ENCODE assay signal across 24 cellular contexts in genomic region chr6:163148781-163149534, GRCh38.
DNase-seq lines count a peak whose midpoint lies in the region; ATAC-seq and TF ChIP-seq lines count a peak whose summit lies in the region.
"Had no signal": no experiment of that assay in that cellular context is flagged by ENCODE, and none has a peak within 500 bp of the region (broad histone marks: within the 10 kb centered on the region; RNA-seq: fewer than 3 reads in every experiment).

No MANE protein-coding gene starts in this region.

- BruUV-seq in OCI-LY7 (replicated peaks; lab: Mats Ljungman, UMichigan) = no TSS peak

- no peak overlapping the region for H3K4me2 ChIP-seq in OCI-LY7 (ENCODE audit: low read length)

- H3K9me3 ChIP-seq in right atrium auricular region = no peaks in the 10 kb centered on the region
- H3K9me3 ChIP-seq in aorta (ENCODE audit: control insufficient read depth, low read length) = peaks cover 1% of the 10 kb centered on the region
- H3K9me3 ChIP-seq in OCI-LY7 (ENCODE audit: low read length) = no peaks in the 10 kb centered on the region
- H3K9me3 ChIP-seq: body of pancreas, colonic mucosa, left lung, mucosa of descending colon, Peyer's patch, tibial artery had no signal

- H3K4me1 ChIP-seq in right atrium auricular region = no peaks in the 10 kb centered on the region
- H3K4me1 ChIP-seq in aorta (ENCODE audit: control insufficient read depth in 1 of 2, insufficient read depth in 2 of 2, low read length in 2 of 2) = no peaks in the 10 kb centered on the region
- H3K4me1 ChIP-seq in OCI-LY7 (ENCODE audit: insufficient read depth, low read length, poor library complexity, severe bottlenecking) = no peaks in the 10 kb centered on the region
- H3K4me1 ChIP-seq: body of pancreas, colonic mucosa, left lung, Peyer's patch, tibial artery had no signal

- CTCF ChIA-PET in OCI-LY7 (lab: Charles Lee; ENCODE audit: unreplicated experiment) = no interaction called here

- POLR2A ChIA-PET in OCI-LY7 (lab: Charles Lee) = interaction anchor here (0.7 kb wide), 1 partner anchor 145 kb away, joined by 4 read pairs; no protein-coding TSS in a partner anchor

- H3K36me3 ChIP-seq in right atrium auricular region (no peaks in the 10 kb centered on the region), aorta (ENCODE audit: control insufficient read depth in 1 of 2, insufficient read depth in 2 of 2, low read length in 1 of 2) (no peaks in the 10 kb centered on the region), OCI-LY7 (ENCODE audit: insufficient read depth, low read length) (no peaks in the 10 kb centered on the region)
- H3K36me3 ChIP-seq: colonic mucosa, left lung, Peyer's patch, tibial artery, WERI-Rb-1 had no signal

- H3K79me2 ChIP-seq in OCI-LY7 (ENCODE audit: insufficient read depth, low read depth, low read length) = no peaks in the 10 kb centered on the region

- intact Hi-C loops in left cardiac atrium (cut with DNase I) (no loop called here), left ventricle myocardium superior (cut with micrococcal nuclease) (no loop called here), aorta (cut with DNase I) (no loop called here), OCI-LY7 (cut with micrococcal nuclease; ENCODE audit: unreplicated experiment) (no loop called here)

- H2AFZ ChIP-seq in OCI-LY7 (ENCODE audit: low read length) = no peak overlapping the region
- H2AFZ ChIP-seq: GM23248 had no signal

- TF ChIP-seq CTCF in right atrium auricular region (IDR thresholded peaks at IDR 0.05) (no peak), OCI-LY7 (conservative IDR thresholded peaks at IDR 0.05; ENCODE audit: low read length) (no peak)

- no peaks in the 10 kb centered on the region for H3K9me2 ChIP-seq in OCI-LY7 (ENCODE audit: insufficient read depth, low read length)

- no peak overlapping the region for H3K27ac ChIP-seq in right atrium auricular region
- H3K27ac ChIP-seq in aorta (ENCODE audit: low read depth in 1 of 2, low read length in 2 of 2) = no peak overlapping the region
- H3K27ac ChIP-seq in OCI-LY7 (ENCODE audit: low read depth, low read length, poor library complexity, severe bottlenecking) = no peak overlapping the region
- H3K27ac ChIP-seq: body of pancreas, colonic mucosa, GM23248, left lung, Peyer's patch, tibial artery, WERI-Rb-1 had no signal

- no peaks in the 10 kb centered on the region for H4K20me1 ChIP-seq in OCI-LY7 (ENCODE audit: insufficient read depth, low read length)

- H3K4me3 ChIP-seq in right atrium auricular region = no peak overlapping the region
- H3K4me3 ChIP-seq in aorta (ENCODE audit: low read length in 2 of 2) = no peak overlapping the region
- H3K4me3 ChIP-seq in OCI-LY7 (ENCODE audit: low read depth, low read length, poor library complexity, severe bottlenecking) = no peak overlapping the region
- H3K4me3 ChIP-seq: body of pancreas, colonic mucosa, GM23248, left lung, mucosa of descending colon, Peyer's patch, tibial artery had no signal

- 58 to 73% methylated on average over 33 to 35 of the region's 35 CpGs for WGBS in aorta, 2 donors

- peak; percentile 27 to 49 for ATAC-seq in left cardiac atrium
- peak; percentile 61 for ATAC-seq in left ventricle myocardium superior
- ATAC-seq in aorta (ENCODE audit: low FRiP score) = peak; percentile 44
- no peak for ATAC-seq in GM18873 (IDR thresholded peaks at IDR 0.05; ENCODE audit: low FRiP score, unreplicated experiment)
- no peak for ATAC-seq in HG02981 (IDR thresholded peaks at IDR 0.05; ENCODE audit: unreplicated experiment)
- ATAC-seq: activated T-helper 17 cell treated with anti-CD3 and anti-CD28 coated beads, Interleukin-2, amount 50 U/mL, for 72 hours; body of pancreas; left lung; mucosa of descending colon had no signal

- DNase-seq in left cardiac atrium (no peak), right atrium auricular region (ENCODE audit: low spot score) (no peak), left ventricle myocardium superior (no peak), occipital lobe (lab: John Stamatoyannopoulos, UW) (peak; percentile 41), aorta (no peak), OCI-LY7 (ENCODE audit: low spot score) (no peak)
- DNase-seq: 8988T; body of pancreas; colonic mucosa; DMS79; GM23248; NCI-H1417; NCI-H2107; NCI-H510A; Peyer's patch; stimulated activated CD4-positive, alpha-beta T cell treated with anti-CD3 and anti-CD28 coated beads, Interleukin-4, amount 100 ng/mL, for 1 hour; stimulated activated naive CD4-positive, alpha-beta T cell treated with Interleukin-2 at 50 U/mL for 16 hours; tibial artery; WERI-Rb-1 had no signal

- H3K27me3 ChIP-seq in right atrium auricular region = no peaks in the 10 kb centered on the region
- no peaks in the 10 kb centered on the region for H3K27me3 ChIP-seq in aorta (ENCODE audit: control insufficient read depth in 1 of 2, insufficient read depth in 2 of 2, low read length in 1 of 2)
- H3K27me3 ChIP-seq: body of pancreas, colonic mucosa, Peyer's patch had no signal

Comparison
In these comparisons a context has a peak if more than half of its experiments do, and no peak if none do; other contexts are left out.
1. ATAC-seq: peak in left cardiac atrium (2 of 2), left ventricle myocardium superior (single experiment) and aorta (single experiment); none in GM18873 (single experiment) and HG02981 (single experiment).